Comparison of ENCODE assay signal across 19 cellular contexts in the genomic region with DNA sequence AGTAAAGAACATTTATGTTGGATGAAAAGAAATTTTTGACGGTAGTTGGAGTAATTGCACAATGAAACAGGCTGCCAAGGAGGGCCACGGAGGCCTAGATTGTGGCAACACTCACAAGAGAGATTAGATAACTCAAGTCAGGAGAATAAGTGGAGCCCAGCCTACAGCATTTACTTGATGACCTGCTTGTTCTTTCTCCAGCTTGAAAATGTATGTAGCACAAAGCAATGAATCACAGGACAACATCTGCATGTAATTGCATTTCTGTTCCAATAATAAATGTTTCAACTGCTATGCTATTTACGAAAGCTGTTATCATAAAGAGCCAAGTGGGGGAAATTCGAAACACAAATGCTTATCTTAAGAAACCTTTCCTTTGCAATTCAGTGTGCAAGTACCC.
"Had no signal": no experiment of that assay in that cellular context is flagged by ENCODE, and none has a peak within 500 bp of the region (broad histone marks: within the 10 kb centered on the region; RNA-seq: fewer than 3 reads in every experiment).

No MANE protein-coding gene starts in this region.

- H3K27me3 Mint-ChIP-seq: activated naive CD8-positive, alpha-beta T cell treated with anti-CD3 and anti-CD28 coated beads, Interleukin-2, amount 10 ng/mL, durations not matched to agents 7 days and 5 days; stimulated activated naive CD8-positive, alpha-beta T cell treated with anti-CD3 and anti-CD28 coated beads, Interleukin-15, amount 100 ng/mL, for 72 hours had no signal

- H3K9me3 ChIP-seq: breast epithelium, gastroesophageal sphincter, heart right ventricle, right lobe of liver, spleen, testis, upper lobe of left lung had no signal

- H3K4me3 Mint-ChIP-seq: activated naive CD8-positive, alpha-beta T cell treated with anti-CD3 and anti-CD28 coated beads, Interleukin-2, amount 10 ng/mL, durations not matched to agents 7 days and 5 days; activated T-helper 1 cell treated with anti-CD3 and anti-CD28 coated beads, Interleukin-12 subunit alpha, Interleukin-12 subunit beta, Interleukin-2, Interleukin-4 antibody, amounts not matched to agents 30 ng/mL and 10 ng/mL and 1 ng/mL, durations not matched to agents 14 hours and 24 hours and 36 hours; neural crest cell; stimulated activated naive CD8-positive, alpha-beta T cell treated with anti-CD3 and anti-CD28 coated beads, Interleukin-15, amount 100 ng/mL, for 72 hours; T-helper 2 cell treated with Interferon-gamma antibody and Interleukin-4, amounts not matched to agents 5 μg/mL and 100 μg/mL, for 36 hours had no signal

- H3K4me1 Mint-ChIP-seq: activated naive CD8-positive, alpha-beta T cell treated with anti-CD3 and anti-CD28 coated beads, Interleukin-2, amount 10 ng/mL, durations not matched to agents 7 days and 5 days; neural crest cell; stimulated activated naive CD8-positive, alpha-beta T cell treated with anti-CD3 and anti-CD28 coated beads, Interleukin-15, amount 100 ng/mL, for 72 hours had no signal

- H3K27me3 ChIP-seq: gastroesophageal sphincter, right lobe of liver, spleen, testis, upper lobe of left lung had no signal

- H3K36me3 ChIP-seq: breast epithelium, gastroesophageal sphincter, heart right ventricle, right lobe of liver, spleen, upper lobe of left lung had no signal

- ATAC-seq: activated CD4-positive, CD25-positive, alpha-beta regulatory T cell treated with anti-CD3 and anti-CD28 coated beads, Interleukin-2, amount 50 U/mL, for 24 hours; gastroesophageal sphincter; heart right ventricle; left colon; right lobe of liver; stimulated activated naive CD8-positive, alpha-beta T cell treated with anti-CD3 and anti-CD28 coated beads, Interleukin-15, amount 100 ng/mL, for 72 hours had no signal

- H3K9me3 Mint-ChIP-seq: activated naive CD8-positive, alpha-beta T cell treated with anti-CD3 and anti-CD28 coated beads, Interleukin-2, amount 10 ng/mL, durations not matched to agents 7 days and 5 days; activated T-helper 1 cell treated with anti-CD3 and anti-CD28 coated beads, Interleukin-12 subunit alpha, Interleukin-12 subunit beta, Interleukin-2, Interleukin-4 antibody, amounts not matched to agents 30 ng/mL and 10 ng/mL and 1 ng/mL, durations not matched to agents 14 hours and 24 hours and 36 hours; T-helper 2 cell treated with Interferon-gamma antibody and Interleukin-4, amounts not matched to agents 5 μg/mL and 100 μg/mL, for 36 hours had no signal

- H3K27ac ChIP-seq: breast epithelium, epithelial cell of prostate, gastroesophageal sphincter, heart right ventricle, right lobe of liver, spleen, testis, upper lobe of left lung had no signal

- H3K4me3 ChIP-seq: breast epithelium, gastroesophageal sphincter, heart right ventricle, lung, right lobe of liver, spleen, testis, upper lobe of left lung had no signal

- H3K27ac Mint-ChIP-seq: activated naive CD8-positive, alpha-beta T cell treated with anti-CD3 and anti-CD28 coated beads, Interleukin-2, amount 10 ng/mL, durations not matched to agents 7 days and 5 days; activated T-helper 1 cell treated with anti-CD3 and anti-CD28 coated beads, Interleukin-12 subunit alpha, Interleukin-12 subunit beta, Interleukin-2, Interleukin-4 antibody, amounts not matched to agents 30 ng/mL and 10 ng/mL and 1 ng/mL, durations not matched to agents 14 hours and 24 hours and 36 hours; stimulated activated naive CD8-positive, alpha-beta T cell treated with anti-CD3 and anti-CD28 coated beads, Interleukin-15, amount 100 ng/mL, for 72 hours; T-helper 2 cell treated with Interferon-gamma antibody and Interleukin-4, amounts not matched to agents 5 μg/mL and 100 μg/mL, for 36 hours had no signal

- H3K4me1 ChIP-seq: breast epithelium, gastroesophageal sphincter, heart right ventricle, right lobe of liver, spleen, testis, upper lobe of left lung had no signal

- DNase-seq: activated naive CD8-positive, alpha-beta T cell treated with anti-CD3 and anti-CD28 coated beads, Interleukin-2, amount 10 ng/mL, durations not matched to agents 7 days and 5 days; aorta; heart right ventricle; left colon; midbrain; right lobe of liver; spleen; stimulated activated naive CD8-positive, alpha-beta T cell treated with anti-CD3 and anti-CD28 coated beads, Interleukin-15, amount 100 ng/mL, for 72 hours; testis; upper lobe of left lung had no signal

- H3K36me3 Mint-ChIP-seq: activated naive CD8-positive, alpha-beta T cell treated with anti-CD3 and anti-CD28 coated beads, Interleukin-2, amount 10 ng/mL, durations not matched to agents 7 days and 5 days had no signal

- FAIRE-seq: islet of Langerhans had no signal
